In the genomic region with DNA sequence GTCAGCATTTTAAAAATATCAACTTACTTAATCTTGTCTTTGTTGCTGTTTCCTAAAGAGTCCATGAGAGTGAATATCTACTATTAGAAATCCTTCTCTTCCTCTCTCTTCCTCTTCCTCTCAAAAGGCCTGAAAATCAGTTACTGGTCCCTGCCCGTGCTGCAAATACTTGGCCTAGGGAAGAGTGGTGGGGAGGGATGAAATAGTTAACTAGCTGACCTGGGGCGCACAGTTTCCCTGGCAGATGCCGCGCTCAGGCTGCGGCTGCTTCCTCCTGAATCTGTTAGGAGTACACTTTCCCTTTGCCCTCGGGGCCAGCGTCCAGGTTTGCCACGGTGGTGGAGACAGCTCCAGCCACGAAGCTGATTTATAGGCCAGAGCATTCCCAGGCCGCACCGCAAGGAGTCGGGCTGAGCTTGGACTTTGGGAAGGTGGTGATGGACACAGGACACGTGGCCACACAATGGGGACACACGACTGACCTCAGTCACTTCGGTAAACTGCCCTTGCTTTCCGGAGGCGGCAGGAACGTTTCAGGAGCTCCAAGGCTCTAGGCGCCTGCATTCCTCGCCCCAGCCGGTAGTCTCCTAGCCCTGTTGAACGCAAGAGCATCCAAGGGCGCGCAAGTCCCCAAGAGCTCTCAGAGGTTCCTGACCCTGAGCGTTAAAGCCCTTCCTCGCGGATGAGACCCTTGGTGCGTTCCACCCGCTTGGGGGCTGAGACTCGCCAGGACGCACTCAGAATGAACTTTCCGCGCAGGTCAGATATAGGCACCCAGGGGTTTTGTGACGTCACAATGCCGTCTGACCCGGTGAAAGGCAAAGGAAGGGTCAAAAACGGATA, we compare ENCODE assay signal across 9 cellular contexts. TPM values are rescaled to one million over a fixed set of nuclear protein-coding genes. Genes with fewer than 3 reads are reported as not detected.
DNase-seq lines count a peak whose midpoint lies in the region; ATAC-seq and TF ChIP-seq lines count a peak whose summit lies in the region.
"Had no signal": no experiment of that assay in that cellular context is flagged by ENCODE, and none has a peak within 500 bp of the region (broad histone marks: within the 10 kb centered on the region; RNA-seq: fewer than 3 reads in every experiment).

No MANE protein-coding gene starts in this region.

- H3K27me3 Mint-ChIP-seq in activated CD4-positive, alpha-beta T cell treated with anti-CD3 and anti-CD28 coated beads, Interleukin-2, amount 10 ng/mL, durations not matched to agents 24 days and 14 days: peaks cover 62% of the 10 kb centered on the region
- H3K27me3 Mint-ChIP-seq in activated CD4-positive, alpha-beta T cell treated with anti-CD3 and anti-CD28 coated beads, Interleukin-2, amount 10 ng/mL, durations not matched to agents 7 days and 5 days: peaks cover 68% of the 10 kb centered on the region
- H3K27me3 Mint-ChIP-seq in stimulated activated naive B cell treated with anti-CD40 and anti-IgM and Interleukin-4, amounts not matched to agents 10 μg/mL and 1 μg/mL and 100 μg/mL, for 72 hours: peaks cover 66 to 82% of the 10 kb centered on the region in 2 donors

- no peaks in the 10 kb centered on the region for H3K36me3 ChIP-seq in hepatocyte (replicated peaks; ENCODE audit: insufficient read depth, low read depth)

- intact Hi-C loops in activated CD4-positive, alpha-beta T cell treated with anti-CD3 and anti-CD28 coated beads, Interleukin-2, amount 10 ng/mL, durations not matched to agents 24 days and 14 days (cut with micrococcal nuclease): no loop called here

- no peaks in the 10 kb centered on the region for H3K36me3 Mint-ChIP-seq in activated CD4-positive, alpha-beta T cell treated with anti-CD3 and anti-CD28 coated beads, Interleukin-2, amount 10 ng/mL, durations not matched to agents 24 days and 14 days (ENCODE audit: low read depth)
- H3K36me3 Mint-ChIP-seq in activated CD4-positive, alpha-beta T cell treated with anti-CD3 and anti-CD28 coated beads, Interleukin-2, amount 10 ng/mL, durations not matched to agents 7 days and 5 days (ENCODE audit: low read depth): peaks cover under 1% of the 10 kb centered on the region
- H3K36me3 Mint-ChIP-seq in stimulated activated naive B cell treated with anti-CD40 and anti-IgM and Interleukin-4, amounts not matched to agents 10 μg/mL and 1 μg/mL and 100 μg/mL, for 72 hours: no peaks in the 10 kb centered on the region

- H3K4me3 ChIP-seq in hepatocyte: no peak overlapping the region

- H3K4me3 Mint-ChIP-seq in activated CD4-positive, alpha-beta T cell treated with anti-CD3 and anti-CD28 coated beads, Interleukin-2, amount 10 ng/mL, durations not matched to agents 24 days and 14 days: peak overlapping the region; percentile 59
- H3K4me3 Mint-ChIP-seq in activated CD4-positive, alpha-beta T cell treated with anti-CD3 and anti-CD28 coated beads, Interleukin-2, amount 10 ng/mL, durations not matched to agents 7 days and 5 days: no peak overlapping the region
- H3K4me3 Mint-ChIP-seq in stimulated activated naive B cell treated with anti-CD40 and anti-IgM and Interleukin-4, amounts not matched to agents 10 μg/mL and 1 μg/mL and 100 μg/mL, for 72 hours: peak overlapping the region; percentile 57 to 68

- H3K4me1 ChIP-seq in hepatocyte (ENCODE audit: insufficient read depth): peaks cover 3% of the 10 kb centered on the region

- peak in 1 of 2 donors; percentile 39 for ATAC-seq in stimulated activated naive B cell treated with anti-CD40 and anti-IgM and Interleukin-4, amounts not matched to agents 10 μg/mL and 1 μg/mL and 100 μg/mL, for 72 hours (replicated peaks)
- no peak for ATAC-seq in HG02840 (IDR thresholded peaks at IDR 0.05; ENCODE audit: low FRiP score, unreplicated experiment)

- H3K4me1 Mint-ChIP-seq in activated CD4-positive, alpha-beta T cell treated with anti-CD3 and anti-CD28 coated beads, Interleukin-2, amount 10 ng/mL, durations not matched to agents 24 days and 14 days: peaks cover 23% of the 10 kb centered on the region
- H3K4me1 Mint-ChIP-seq in activated CD4-positive, alpha-beta T cell treated with anti-CD3 and anti-CD28 coated beads, Interleukin-2, amount 10 ng/mL, durations not matched to agents 7 days and 5 days: peaks cover 24% of the 10 kb centered on the region
- H3K4me1 Mint-ChIP-seq in stimulated activated naive B cell treated with anti-CD40 and anti-IgM and Interleukin-4, amounts not matched to agents 10 μg/mL and 1 μg/mL and 100 μg/mL, for 72 hours: peaks cover 5 to 13% of the 10 kb centered on the region in 2 donors

- peak overlapping the region; percentile 71 for H3K4me2 ChIP-seq in hepatocyte

- H3K9me3 Mint-ChIP-seq in activated CD4-positive, alpha-beta T cell treated with anti-CD3 and anti-CD28 coated beads, Interleukin-2, amount 10 ng/mL, durations not matched to agents 24 days and 14 days: no peaks in the 10 kb centered on the region
- H3K9me3 Mint-ChIP-seq in activated CD4-positive, alpha-beta T cell treated with anti-CD3 and anti-CD28 coated beads, Interleukin-2, amount 10 ng/mL, durations not matched to agents 7 days and 5 days: no peaks in the 10 kb centered on the region
- no peaks in the 10 kb centered on the region for H3K9me3 Mint-ChIP-seq in stimulated activated naive B cell treated with anti-CD40 and anti-IgM and Interleukin-4, amounts not matched to agents 10 μg/mL and 1 μg/mL and 100 μg/mL, for 72 hours

- H4K20me1 ChIP-seq in hepatocyte (ENCODE audit: insufficient read depth, poor library complexity, severe bottlenecking): no peaks in the 10 kb centered on the region

- POLR2A ChIA-PET in activated CD4-positive, alpha-beta T cell treated with anti-CD3 and anti-CD28 coated beads, Interleukin-2, amount 10 ng/mL, durations not matched to agents 7 days and 5 days (lab: Charles Lee): no interaction called here

- DNase-seq in activated CD4-positive, alpha-beta T cell treated with anti-CD3 and anti-CD28 coated beads, Interleukin-2, amount 10 ng/mL, durations not matched to agents 24 days and 14 days: peak; percentile 55
- DNase-seq in activated CD4-positive, alpha-beta T cell treated with anti-CD3 and anti-CD28 coated beads, Interleukin-2, amount 10 ng/mL, durations not matched to agents 7 days and 5 days: no peak
- peak; percentile 60 for DNase-seq in NCI-H510A (lab: John Stamatoyannopoulos, UW)
- peak; percentile 80 for DNase-seq in hepatocyte (ENCODE audit: low spot score)
- no peak for DNase-seq in stimulated activated naive B cell treated with anti-CD40 and anti-IgM and Interleukin-4, amounts not matched to agents 10 μg/mL and 1 μg/mL and 100 μg/mL, for 72 hours
- no peak for DNase-seq in AG20443 (ENCODE audit: low spot score)
- DNase-seq in OCI-M1 (lab: John Stamatoyannopoulos, UW): no peak

- WGBS in hepatocyte (ENCODE audit: low lambda C conversion rate, missing lambda C conversion rate): 10% methylated on average over 37 of the region's 37 CpGs

- peak; percentile 47 for TF ChIP-seq CTCF in hepatocyte (IDR thresholded peaks at IDR 0.05; ENCODE audit: poor library complexity)

- no peak overlapping the region for H3K27ac Mint-ChIP-seq in activated CD4-positive, alpha-beta T cell treated with anti-CD3 and anti-CD28 coated beads, Interleukin-2, amount 10 ng/mL, durations not matched to agents 24 days and 14 days
- no peak overlapping the region for H3K27ac Mint-ChIP-seq in activated CD4-positive, alpha-beta T cell treated with anti-CD3 and anti-CD28 coated beads, Interleukin-2, amount 10 ng/mL, durations not matched to agents 7 days and 5 days
- no peak overlapping the region for H3K27ac Mint-ChIP-seq in stimulated activated naive B cell treated with anti-CD40 and anti-IgM and Interleukin-4, amounts not matched to agents 10 μg/mL and 1 μg/mL and 100 μg/mL, for 72 hours

- H3K9me2 ChIP-seq in hepatocyte (replicated peaks; ENCODE audit: insufficient read depth): no peaks in the 10 kb centered on the region

- no peak overlapping the region for H2AFZ ChIP-seq in hepatocyte

- CTCF ChIA-PET in activated CD4-positive, alpha-beta T cell treated with anti-CD3 and anti-CD28 coated beads, Interleukin-2, amount 10 ng/mL, durations not matched to agents 7 days and 5 days (lab: Charles Lee): no interaction called here

- no peaks in the 10 kb centered on the region for H3K79me2 ChIP-seq in hepatocyte

- H3K27ac ChIP-seq in hepatocyte: no peak overlapping the region

- H3K9me3 ChIP-seq in hepatocyte (ENCODE audit: low read depth): no peaks in the 10 kb centered on the region

- peaks cover 61% of the 10 kb centered on the region for H3K27me3 ChIP-seq in hepatocyte

RNA-seq across cellular contexts. Expression of gene ASCL1, which starts 7.1 kb away (rescaled TPM):
- 0.07 TPM in 1 of 2 replicates, not detected in the other for total RNA-seq in activated CD4-positive, alpha-beta T cell treated with anti-CD3 and anti-CD28 coated beads, Interleukin-2, amount 10 ng/mL, durations not matched to agents 24 days and 14 days
- total RNA-seq in activated CD4-positive, alpha-beta T cell treated with anti-CD3 and anti-CD28 coated beads, Interleukin-2, amount 10 ng/mL, durations not matched to agents 7 days and 5 days: not detected
- total RNA-seq in hepatocyte: 1.6 and 1.7 TPM in 2 replicates
- polyA plus RNA-seq in hepatocyte: 1.5 TPM in 1 of 2 replicates, not detected in the other
- total RNA-seq: dermis microvascular lymphatic vessel endothelial cell had no signal

RNA-seq across cellular contexts. Expression of gene PAH, which starts 33.3 kb away (rescaled TPM):
- total RNA-seq in activated CD4-positive, alpha-beta T cell treated with anti-CD3 and anti-CD28 coated beads, Interleukin-2, amount 10 ng/mL, durations not matched to agents 24 days and 14 days: not detected in 2 replicates
- total RNA-seq in activated CD4-positive, alpha-beta T cell treated with anti-CD3 and anti-CD28 coated beads, Interleukin-2, amount 10 ng/mL, durations not matched to agents 7 days and 5 days: not detected
- total RNA-seq in hepatocyte: 203 and 206 TPM in 2 replicates
- polyA plus RNA-seq in hepatocyte: 58.2 and 76.1 TPM in 2 replicates
- total RNA-seq: dermis microvascular lymphatic vessel endothelial cell had no signal

Comparison
In these comparisons a context has a peak if more than half of its experiments do, and no peak if none do; other contexts are left out.
1. DNase-seq: peak in activated CD4-positive, alpha-beta T cell treated with anti-CD3 and anti-CD28 coated beads, Interleukin-2, amount 10 ng/mL, durations not matched to agents 24 days and 14 days (single experiment), NCI-H510A (single experiment) and hepatocyte (single experiment); none in activated CD4-positive, alpha-beta T cell treated with anti-CD3 and anti-CD28 coated beads, Interleukin-2, amount 10 ng/mL, durations not matched to agents 7 days and 5 days (single experiment), stimulated activated naive B cell treated with anti-CD40 and anti-IgM and Interleukin-4, amounts not matched to agents 10 μg/mL and 1 μg/mL and 100 μg/mL, for 72 hours (single experiment), AG20443 (single experiment) and OCI-M1 (single experiment).
2. RNA of gene PAH, which starts 33.3 kb away (total RNA-seq): 203 to 206 TPM in hepatocyte; not detected in activated CD4-positive, alpha-beta T cell treated with anti-CD3 and anti-CD28 coated beads, Interleukin-2, amount 10 ng/mL, durations not matched to agents 24 days and 14 days and not detected in activated CD4-positive, alpha-beta T cell treated with anti-CD3 and anti-CD28 coated beads, Interleukin-2, amount 10 ng/mL, durations not matched to agents 7 days and 5 days; every median in the first group is over 100 times any median in the second.